ENCODE assay signal across 17 cellular contexts in genomic region chr3:138492980-138493675, GRCh38. TPM values are rescaled to one million over a fixed set of nuclear protein-coding genes. Genes with fewer than 3 reads are reported as not detected.
"Had no signal": no experiment of that assay in that cellular context is flagged by ENCODE, and none has a peak within 500 bp of the region (broad histone marks: within the 10 kb centered on the region; RNA-seq: fewer than 3 reads in every experiment).

No MANE protein-coding gene starts in this region.

- H3K27ac ChIP-seq: colonic mucosa, esophagus muscularis mucosa, tibial artery, uterus had no signal

- DNase-seq: activated CD4-positive, alpha-beta T cell treated with anti-CD3 and anti-CD28 coated beads, Interleukin-2, amount 10 ng/mL, durations not matched to agents 24 days and 14 days; activated CD4-positive, CD25-positive, alpha-beta regulatory T cell; activated CD8-positive, alpha-beta memory T cell treated with anti-CD3 and anti-CD28 coated beads, Interleukin-2, amount 50 U/mL, for 48 hours; activated gamma-delta T cell; activated T-cell treated with anti-CD3 and anti-CD28 coated beads, Interleukin-2, amount 50 U/mL, for 72 hours; central memory CD4-positive, alpha-beta T cell; colonic mucosa; hypothalamus; kidney; midbrain; stimulated activated CD4-positive, alpha-beta T cell treated with anti-CD3 and anti-CD28 coated beads, Interleukin-4, amount 100 ng/mL, for 1 hour; stimulated activated naive CD4-positive, alpha-beta T cell; tibial artery; uterus had no signal

- H3K36me3 ChIP-seq: colonic mucosa, uterus had no signal

- H3K27me3 ChIP-seq: colonic mucosa, esophagus muscularis mucosa, tibial artery, uterus had no signal

- H3K4me3 ChIP-seq: colonic mucosa, esophagus muscularis mucosa, tibial artery, uterus had no signal

- ATAC-seq: activated naive CD4-positive, alpha-beta T cell treated with anti-CD3 and anti-CD28 coated beads, Interleukin-2, amount 50 U/mL, for 72 hours had no signal

- H3K9me3 ChIP-seq: colonic mucosa, uterus had no signal

- H3K4me1 ChIP-seq: colonic mucosa, uterus had no signal

RNA-seq across cellular contexts. Expression of gene ESYT3, which starts 58.7 kb away (rescaled TPM):
- total RNA-seq: pulmonary artery endothelial cell had no signal
